Comparison of ENCODE assay signal across 1 cellular context in the genomic region with DNA sequence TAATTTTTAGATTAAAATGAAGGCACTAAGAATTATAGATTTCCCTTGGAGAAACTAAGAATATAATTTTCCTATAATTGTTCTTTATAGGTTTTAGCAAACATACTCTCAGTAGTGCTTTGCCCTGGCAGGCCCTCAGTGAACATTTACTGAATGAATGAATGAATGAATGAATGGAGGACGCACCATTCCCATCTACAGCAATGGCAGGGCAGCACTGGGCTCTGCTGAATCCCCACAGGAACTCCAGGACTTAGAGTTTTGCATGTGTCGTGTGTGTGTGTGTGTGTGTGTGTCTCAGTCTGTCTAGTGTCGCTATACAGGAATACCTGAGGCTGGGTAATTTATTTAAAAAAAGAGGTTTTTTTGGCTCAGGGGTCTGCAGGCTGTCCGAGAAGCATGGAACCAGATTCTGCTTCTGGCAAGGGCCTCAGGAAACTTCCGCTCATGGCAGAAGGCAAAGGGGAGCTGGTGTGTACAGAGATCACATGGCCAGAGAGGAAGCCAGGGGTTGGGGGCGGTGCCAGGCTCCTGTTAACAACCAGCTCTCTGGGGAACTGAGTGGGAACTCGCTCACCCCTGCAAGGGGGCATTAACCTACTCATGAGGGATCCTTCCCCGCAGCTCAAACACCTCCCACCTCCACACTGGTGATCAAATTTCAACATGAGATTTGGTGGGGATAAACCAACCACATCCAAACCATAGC.
TF ChIP-seq lines count a peak whose summit lies in the region.

No MANE protein-coding gene starts in this region.

TF ChIP-seq in HEK293, 187 proteins besides CTCF, POLR2A, EP300 and RAD21 (continued from another document):
- peak; percentile 72; the same call in 1 of the 2 replicates for TF ChIP-seq ZNF18 (tag by site-specific recombination; IDR thresholded peaks at IDR 0.05)
- no peak for TF ChIP-seq ZNF266 (tag by site-specific recombination; IDR thresholded peaks at IDR 0.05; ENCODE audit: low read depth)
- peak; percentile 31; the same call in 1 of the 2 replicates for TF ChIP-seq OSR2 (tag by site-specific recombination; IDR thresholded peaks at IDR 0.05)
- TF ChIP-seq ZNF169 (tag by site-specific recombination; IDR thresholded peaks at IDR 0.05): no peak
- peak; percentile 35; the same call in 1 of the 2 replicates for TF ChIP-seq ZNF341 (tag by site-specific recombination; IDR thresholded peaks at IDR 0.05; ENCODE audit: low read depth)
- TF ChIP-seq EGR2 (tag by site-specific recombination; IDR thresholded peaks at IDR 0.05; ENCODE audit: low read depth): peak; percentile 90
- TF ChIP-seq RBAK (tag by site-specific recombination; IDR thresholded peaks at IDR 0.05): no peak
